ENCODE assay signal across 8 cellular contexts in the genomic region with DNA sequence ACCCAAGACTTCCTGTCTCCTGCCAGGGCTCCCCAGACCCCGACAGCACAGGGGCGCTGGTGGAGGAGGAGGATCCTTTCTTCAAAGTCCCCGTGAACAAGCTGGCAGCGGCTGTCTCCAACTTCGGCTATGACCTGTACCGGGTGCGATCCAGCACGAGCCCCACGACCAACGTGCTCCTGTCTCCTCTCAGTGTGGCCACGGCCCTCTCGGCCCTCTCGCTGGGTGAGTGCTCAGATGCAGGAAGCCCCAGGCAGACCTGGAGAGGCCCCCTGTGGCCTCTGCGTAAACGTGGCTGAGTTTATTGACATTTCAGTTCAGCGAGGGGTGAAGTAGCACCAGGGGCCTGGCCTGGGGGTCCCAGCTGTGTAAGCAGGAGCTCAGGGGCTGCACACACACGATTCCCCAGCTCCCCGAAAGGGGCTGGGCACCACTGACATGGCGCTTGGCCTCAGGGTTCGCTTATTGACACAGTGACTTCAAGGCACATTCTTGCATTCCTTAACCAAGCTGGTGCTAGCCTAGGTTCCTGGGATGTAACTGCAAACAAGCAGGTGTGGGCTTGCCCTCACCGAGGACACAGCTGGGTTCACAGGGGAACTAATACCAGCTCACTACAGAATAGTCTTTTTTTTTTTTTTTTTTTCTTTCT. TPM values are rescaled to one million over a fixed set of nuclear protein-coding genes. Genes with fewer than 3 reads are reported as not detected.
A peak's percentile ranks its signal among the peaks of the same experiment; 100 is the strongest.
DNase-seq lines count a peak whose midpoint lies in the region; ATAC-seq lines count a peak whose summit lies in the region.

No MANE protein-coding gene starts in this region.

- H4K91ac ChIP-seq in trophoblast cell (ENCODE audit: low read depth, low read length) = peak overlapping the region; percentile 10

- H3K4me1 ChIP-seq in ES-I3 (ENCODE audit: insufficient read depth, low read length) (peaks cover 14% of the 10 kb centered on the region; the same call in 1 of the 2 replicates), ectodermal cell (ENCODE audit: control insufficient read depth, insufficient read depth, low read length) (peaks cover 11% of the 10 kb centered on the region), trophoblast cell (ENCODE audit: control insufficient read depth in 1 of 2, insufficient read depth in 2 of 2, low read length in 2 of 2) (peaks cover 5 to 10% of the 10 kb centered on the region in 2 experiments)

- H2BK120ac ChIP-seq in trophoblast cell (ENCODE audit: insufficient read depth, low read length, poor library complexity) = peak overlapping the region; percentile 21

- H3K9me3 ChIP-seq in ES-I3 (ENCODE audit: control insufficient read depth, insufficient read depth, low read length) (no peaks in the 10 kb centered on the region), ectodermal cell (ENCODE audit: control insufficient read depth, low read length) (no peaks in the 10 kb centered on the region), trophoblast cell (ENCODE audit: insufficient read depth, low read depth, low read length) (peaks cover 3% of the 10 kb centered on the region)

- ATAC-seq in GM18868 (IDR thresholded peaks at IDR 0.05; ENCODE audit: unreplicated experiment) = no peak

- peak overlapping the region; percentile 47 for H3K27ac ChIP-seq in ectodermal cell (ENCODE audit: insufficient read depth, low read depth, low read length, poor library complexity, severe bottlenecking)
- no peak overlapping the region for H3K27ac ChIP-seq in trophoblast cell (ENCODE audit: low read depth, low read length)

- H3K79me1 ChIP-seq in trophoblast cell (ENCODE audit: low read length) = peaks cover 3% of the 10 kb centered on the region

- H3K23ac ChIP-seq in trophoblast cell (ENCODE audit: low read length) = no peak overlapping the region

- peaks cover 5% of the 10 kb centered on the region for H3K36me3 Mint-ChIP-seq in activated T-helper 1 cell treated with anti-CD3 and anti-CD28 coated beads, Interleukin-12 subunit alpha, Interleukin-12 subunit beta, Interleukin-2, Interleukin-4 antibody, amounts not matched to agents 30 ng/mL and 10 ng/mL and 1 ng/mL, durations not matched to agents 14 hours and 24 hours and 36 hours (ENCODE audit: low read depth)

- H3K18ac ChIP-seq in trophoblast cell (ENCODE audit: low read length) = no peak overlapping the region

- no peak overlapping the region for H2AFZ ChIP-seq in trophoblast cell (ENCODE audit: insufficient read depth, low read length, poor library complexity)

- H3K9ac ChIP-seq in ES-I3 (ENCODE audit: low read depth, low read length) = peak overlapping the region; percentile 26; the same call in 1 of the 2 replicates
- H3K9ac ChIP-seq in trophoblast cell (ENCODE audit: low read length) = no peak overlapping the region

- H4K12ac ChIP-seq in trophoblast cell (ENCODE audit: low read depth, low read length) = no peak overlapping the region

- H3K27me3 Mint-ChIP-seq in activated T-helper 1 cell treated with anti-CD3 and anti-CD28 coated beads, Interleukin-12 subunit alpha, Interleukin-12 subunit beta, Interleukin-2, Interleukin-4 antibody, amounts not matched to agents 30 ng/mL and 10 ng/mL and 1 ng/mL, durations not matched to agents 14 hours and 24 hours and 36 hours (ENCODE audit: insufficient read depth) = no peaks in the 10 kb centered on the region

- peaks cover 2% of the 10 kb centered on the region for H3K79me2 ChIP-seq in trophoblast cell (ENCODE audit: control insufficient read depth, insufficient read depth, low read length, poor library complexity)

- peak overlapping the region; percentile 25 for H4K8ac ChIP-seq in trophoblast cell (ENCODE audit: low read depth, low read length)

- no peak overlapping the region for H3K4me2 ChIP-seq in trophoblast cell (ENCODE audit: low read length)

- H3K4me3 Mint-ChIP-seq in activated T-helper 1 cell treated with anti-CD3 and anti-CD28 coated beads, Interleukin-12 subunit alpha, Interleukin-12 subunit beta, Interleukin-2, Interleukin-4 antibody, amounts not matched to agents 30 ng/mL and 10 ng/mL and 1 ng/mL, durations not matched to agents 14 hours and 24 hours and 36 hours = no peak overlapping the region

- H3K27me3 ChIP-seq in ectodermal cell (ENCODE audit: control insufficient read depth, insufficient read depth, low read length, poor library complexity, severe bottlenecking) (no peaks in the 10 kb centered on the region), trophoblast cell (ENCODE audit: insufficient read depth, low read length) (no peaks in the 10 kb centered on the region)

- H2BK5ac ChIP-seq in trophoblast cell (ENCODE audit: low read depth, low read length, poor library complexity) = no peak overlapping the region

- peak overlapping the region; percentile 38 for H2BK12ac ChIP-seq in trophoblast cell (ENCODE audit: low read length)

- H3K4ac ChIP-seq in trophoblast cell (ENCODE audit: low read depth, low read length) = no peak overlapping the region

- intact Hi-C loops in activated T-helper 1 cell treated with anti-CD3 and anti-CD28 coated beads, Interleukin-12 subunit alpha, Interleukin-12 subunit beta, Interleukin-2, Interleukin-4 antibody, amounts not matched to agents 30 ng/mL and 10 ng/mL and 1 ng/mL, durations not matched to agents 14 hours and 24 hours and 36 hours (cut with micrococcal nuclease) = no loop called here

- H3K4me3 ChIP-seq in ectodermal cell (ENCODE audit: insufficient read depth, low read depth, low read length) (no peak overlapping the region), trophoblast cell (ENCODE audit: low read depth, low read length) (no peak overlapping the region)

- H3K36me3 ChIP-seq in ES-I3 (ENCODE audit: insufficient read depth, low read length) (no peaks in the 10 kb centered on the region), ectodermal cell (ENCODE audit: control insufficient read depth, insufficient read depth, low read length) (no peaks in the 10 kb centered on the region), trophoblast cell (ENCODE audit: control insufficient read depth in 1 of 2, insufficient read depth in 2 of 2, low read length in 2 of 2) (no peaks in the 10 kb centered on the region)

- no peaks in the 10 kb centered on the region for H3K9me3 Mint-ChIP-seq in activated T-helper 1 cell treated with anti-CD3 and anti-CD28 coated beads, Interleukin-12 subunit alpha, Interleukin-12 subunit beta, Interleukin-2, Interleukin-4 antibody, amounts not matched to agents 30 ng/mL and 10 ng/mL and 1 ng/mL, durations not matched to agents 14 hours and 24 hours and 36 hours

- H2AK5ac ChIP-seq in trophoblast cell (ENCODE audit: low read length) = no peak overlapping the region

- WGBS in ectodermal cell, 2 experiments = 50 to 52% methylated on average over 21 of the region's 21 CpGs
- no CpG with 5 or more reads among the region's 21 CpGs for WGBS in trophoblast cell (ENCODE audit: extremely low coverage, insufficient coverage, insufficient read length)

- DNase-seq in NCI-H526 (lab: John Stamatoyannopoulos, UW) (peak; percentile 16 to 42), trophoblast cell (peak; percentile 67 to 75), AG08395 (ENCODE audit: low spot score) (no peak), Ammon's horn (ENCODE audit: low spot score) (no peak)
- DNase-seq in activated T-helper 1 cell treated with anti-CD3 and anti-CD28 coated beads, Interleukin-12 subunit alpha, Interleukin-12 subunit beta, Interleukin-2, Interleukin-4 antibody, amounts not matched to agents 30 ng/mL and 10 ng/mL and 1 ng/mL, durations not matched to agents 14 hours and 24 hours and 36 hours (ENCODE audit: low spot score) = no peak

- H3K14ac ChIP-seq in trophoblast cell (ENCODE audit: low read length) = peak overlapping the region; percentile 30

- no peak overlapping the region for H3K27ac Mint-ChIP-seq in activated T-helper 1 cell treated with anti-CD3 and anti-CD28 coated beads, Interleukin-12 subunit alpha, Interleukin-12 subunit beta, Interleukin-2, Interleukin-4 antibody, amounts not matched to agents 30 ng/mL and 10 ng/mL and 1 ng/mL, durations not matched to agents 14 hours and 24 hours and 36 hours

- H3K4me1 Mint-ChIP-seq in activated T-helper 1 cell treated with anti-CD3 and anti-CD28 coated beads, Interleukin-12 subunit alpha, Interleukin-12 subunit beta, Interleukin-2, Interleukin-4 antibody, amounts not matched to agents 30 ng/mL and 10 ng/mL and 1 ng/mL, durations not matched to agents 14 hours and 24 hours and 36 hours (ENCODE audit: low read depth) = peaks cover 9% of the 10 kb centered on the region

RNA-seq across cellular contexts. Expression of a gene that starts 8.1 kb away (rescaled TPM):
- 41.3 TPM for polyA plus RNA-seq in ectodermal cell (2013, experiment 1 of 4)
- polyA plus RNA-seq in ectodermal cell (2013, experiment 2 of 4) = 55.7 TPM
- 51.6 TPM for polyA plus RNA-seq in ectodermal cell (2013, experiment 3 of 4)
- polyA plus RNA-seq in ectodermal cell (2013, experiment 4 of 4) = 57.7 TPM
- polyA plus RNA-seq in trophoblast cell (2013) = 2.2 and 2.3 TPM in 2 replicates
- total RNA-seq in activated T-helper 1 cell treated with anti-CD3 and anti-CD28 coated beads, Interleukin-12 subunit alpha, Interleukin-12 subunit beta, Interleukin-2, Interleukin-4 antibody, amounts not matched to agents 30 ng/mL and 10 ng/mL and 1 ng/mL, durations not matched to agents 14 hours and 24 hours and 36 hours = not detected in 2 replicates

RNA-seq across cellular contexts. Expression of a gene that starts 27.3 kb away (rescaled TPM):
- 0.31 TPM for polyA plus RNA-seq in ectodermal cell (2013, experiment 1 of 4)
- polyA plus RNA-seq in ectodermal cell (2013, experiment 2 of 4) = 0.52 TPM
- 0.27 TPM for polyA plus RNA-seq in ectodermal cell (2013, experiment 3 of 4)
- polyA plus RNA-seq in ectodermal cell (2013, experiment 4 of 4) = 0.08 TPM
- 0.06 and 0.08 TPM in 2 replicates for polyA plus RNA-seq in trophoblast cell (2013)
- total RNA-seq in activated T-helper 1 cell treated with anti-CD3 and anti-CD28 coated beads, Interleukin-12 subunit alpha, Interleukin-12 subunit beta, Interleukin-2, Interleukin-4 antibody, amounts not matched to agents 30 ng/mL and 10 ng/mL and 1 ng/mL, durations not matched to agents 14 hours and 24 hours and 36 hours = 0.12 and 0.41 TPM in 2 replicates

RNA-seq across cellular contexts. Expression of a gene that starts 45.4 kb away (rescaled TPM):
- 10.8 TPM for polyA plus RNA-seq in ectodermal cell (2013, experiment 1 of 4)
- polyA plus RNA-seq in ectodermal cell (2013, experiment 2 of 4) = 13.8 TPM
- 9.2 TPM for polyA plus RNA-seq in ectodermal cell (2013, experiment 3 of 4)
- polyA plus RNA-seq in ectodermal cell (2013, experiment 4 of 4) = 10.9 TPM
- 5.0 and 5.2 TPM in 2 replicates for polyA plus RNA-seq in trophoblast cell (2013)
- total RNA-seq in activated T-helper 1 cell treated with anti-CD3 and anti-CD28 coated beads, Interleukin-12 subunit alpha, Interleukin-12 subunit beta, Interleukin-2, Interleukin-4 antibody, amounts not matched to agents 30 ng/mL and 10 ng/mL and 1 ng/mL, durations not matched to agents 14 hours and 24 hours and 36 hours = 21.6 and 21.9 TPM in 2 replicates

RNA-seq across cellular contexts. Expression of a gene that starts 59.8 kb away (rescaled TPM):
- 28.6 TPM for polyA plus RNA-seq in ectodermal cell (2013, experiment 1 of 4)
- 25.5 TPM for polyA plus RNA-seq in ectodermal cell (2013, experiment 2 of 4)
- 16.7 TPM for polyA plus RNA-seq in ectodermal cell (2013, experiment 3 of 4)
- 17.3 TPM for polyA plus RNA-seq in ectodermal cell (2013, experiment 4 of 4)
- 6.8 and 7.2 TPM in 2 replicates for polyA plus RNA-seq in trophoblast cell (2013)
- total RNA-seq in activated T-helper 1 cell treated with anti-CD3 and anti-CD28 coated beads, Interleukin-12 subunit alpha, Interleukin-12 subunit beta, Interleukin-2, Interleukin-4 antibody, amounts not matched to agents 30 ng/mL and 10 ng/mL and 1 ng/mL, durations not matched to agents 14 hours and 24 hours and 36 hours = 28.4 and 33.4 TPM in 2 replicates

RNA-seq across cellular contexts. Expression of a gene that starts 59.8 kb away (rescaled TPM):
- 0.44 TPM for polyA plus RNA-seq in ectodermal cell (2013, experiment 1 of 4)
- polyA plus RNA-seq in ectodermal cell (2013, experiment 2 of 4) = 0.57 TPM
- 0.48 TPM for polyA plus RNA-seq in ectodermal cell (2013, experiment 3 of 4)
- 0.61 TPM for polyA plus RNA-seq in ectodermal cell (2013, experiment 4 of 4)
- 2.0 and 2.1 TPM in 2 replicates for polyA plus RNA-seq in trophoblast cell (2013)
- 0.12 and 0.13 TPM in 2 replicates for total RNA-seq in activated T-helper 1 cell treated with anti-CD3 and anti-CD28 coated beads, Interleukin-12 subunit alpha, Interleukin-12 subunit beta, Interleukin-2, Interleukin-4 antibody, amounts not matched to agents 30 ng/mL and 10 ng/mL and 1 ng/mL, durations not matched to agents 14 hours and 24 hours and 36 hours

Comparison
In these comparisons a context has a peak if more than half of its experiments do, and no peak if none do; other contexts are left out.
1. DNase-seq: peak in NCI-H526 (2 of 2) and trophoblast cell (2 of 2); none in activated T-helper 1 cell treated with anti-CD3 and anti-CD28 coated beads, Interleukin-12 subunit alpha, Interleukin-12 subunit beta, Interleukin-2, Interleukin-4 antibody, amounts not matched to agents 30 ng/mL and 10 ng/mL and 1 ng/mL, durations not matched to agents 14 hours and 24 hours and 36 hours (single experiment), AG08395 (single experiment) and Ammon's horn (single experiment).